In the genomic region with DNA sequence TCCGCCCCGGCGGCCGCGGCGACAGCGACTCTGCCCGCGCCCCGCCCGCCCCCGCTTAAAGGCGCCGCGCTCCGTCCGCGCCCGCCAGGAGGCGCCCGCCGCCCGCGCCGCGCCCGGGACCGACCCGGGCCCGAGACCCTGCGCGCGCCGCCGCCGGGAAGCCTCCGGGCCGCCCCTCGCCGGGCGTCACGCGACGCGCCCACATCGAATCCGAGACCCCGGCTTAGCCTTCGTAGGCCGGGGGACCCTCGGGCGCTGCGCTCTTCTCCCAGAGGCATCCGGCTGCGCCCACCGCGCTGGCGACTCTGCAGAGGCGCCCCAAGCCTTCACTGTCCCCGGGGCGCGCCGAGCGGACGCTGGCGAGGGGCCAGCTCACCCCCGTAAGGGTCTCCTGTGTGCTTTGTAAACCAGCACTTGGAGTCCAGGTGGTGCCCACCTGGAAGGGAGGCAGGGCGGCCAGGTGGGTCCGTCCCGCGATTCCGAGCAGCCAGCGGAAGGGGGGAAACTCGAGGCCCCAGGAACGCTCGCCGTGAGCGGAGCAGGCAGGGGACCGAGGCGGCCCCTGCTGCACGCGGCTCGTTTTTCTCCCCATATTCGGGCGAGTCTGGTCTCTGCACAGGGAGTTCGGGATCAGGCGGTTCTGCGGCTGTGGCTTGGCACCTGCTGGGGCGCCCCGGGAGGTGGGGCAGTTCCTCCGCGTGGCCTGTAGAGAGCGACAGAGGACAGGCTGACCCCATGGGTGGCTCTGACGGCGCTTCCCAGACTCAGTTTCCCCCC, we compare ENCODE assay signal across 8 cellular contexts.
A peak's percentile ranks its signal among the peaks of the same experiment; 100 is the strongest.
DNase-seq lines count a peak whose midpoint lies in the region; ATAC-seq and TF ChIP-seq lines count a peak whose summit lies in the region.

No MANE protein-coding gene starts in this region.

- H3K9me3 Mint-ChIP-seq in central memory CD8-positive, alpha-beta T cell = no peaks in the 10 kb centered on the region

- peak overlapping the region; percentile 75 for H3K27ac Mint-ChIP-seq in central memory CD8-positive, alpha-beta T cell (ENCODE audit: low read depth)

- peaks cover 15% of the 10 kb centered on the region for H3K36me3 Mint-ChIP-seq in central memory CD8-positive, alpha-beta T cell (ENCODE audit: insufficient read depth)

- no peaks in the 10 kb centered on the region for H3K27me3 ChIP-seq in WERI-Rb-1 (ENCODE audit: insufficient read depth, low read depth, severe bottlenecking)

- H3K27ac ChIP-seq in WERI-Rb-1 = peak overlapping the region; percentile 64

- H3K4me3 Mint-ChIP-seq in central memory CD8-positive, alpha-beta T cell = peak overlapping the region; percentile 86

- H3K4me3 ChIP-seq in WERI-Rb-1 (ENCODE audit: low read depth, low read length) = peak overlapping the region; percentile 51

- H3K4me1 Mint-ChIP-seq in central memory CD8-positive, alpha-beta T cell = peaks cover 48% of the 10 kb centered on the region

- no peaks in the 10 kb centered on the region for H3K9me3 ChIP-seq in WERI-Rb-1 (ENCODE audit: severe bottlenecking)

- ATAC-seq in GM21390 (IDR thresholded peaks at IDR 0.05; ENCODE audit: unreplicated experiment) (peak; percentile 45), GM21526 (IDR thresholded peaks at IDR 0.05; ENCODE audit: low FRiP score, unreplicated experiment) (no peak)
- ATAC-seq in central memory CD8-positive, alpha-beta T cell (replicated peaks; ENCODE audit: extremely low read depth, poor library complexity, severe bottlenecking) = peak; percentile 51

- DNase-seq in C1 segment of cervical spinal cord (lab: John Stamatoyannopoulos, UW) (peak in 12 of 14 donors; percentile 42 to 84 (median 51)), NCI-H1105 (lab: John Stamatoyannopoulos, UW) (peak; percentile 35), WERI-Rb-1 (peak; percentile 67), kidney tubule cell (ENCODE audit: low spot score) (peak; percentile 59)
- peak; percentile 45 to 50 for DNase-seq in central memory CD8-positive, alpha-beta T cell (ENCODE audit: low spot score in 2 of 2)
- DNase-seq in stimulated activated CD4-positive, alpha-beta T cell treated with anti-CD3 and anti-CD28 coated beads, Interleukin-15, amount 100 ng/mL, for 1 hour (ENCODE audit: low read depth in 1 of 2, low spot score in 1 of 2) = peak; percentile 54 to 59

- no peaks in the 10 kb centered on the region for H3K36me3 ChIP-seq in WERI-Rb-1

- TF ChIP-seq CTCF in WERI-Rb-1 (IDR thresholded peaks at IDR 0.05; ENCODE audit: low read depth, low read length) = peak; percentile 81

- no peaks in the 10 kb centered on the region for H3K27me3 Mint-ChIP-seq in central memory CD8-positive, alpha-beta T cell
